Comparison of ENCODE assay signal across 9 cellular contexts in genomic region chr20:46894971-46895905, GRCh38. TPM values are rescaled to one million over a fixed set of nuclear protein-coding genes. Genes with fewer than 3 reads are reported as not detected.
A peak's percentile ranks its signal among the peaks of the same experiment; 100 is the strongest.
DNase-seq lines count a peak whose midpoint lies in the region; ATAC-seq and TF ChIP-seq lines count a peak whose summit lies in the region.
"Had no signal": no experiment of that assay in that cellular context is flagged by ENCODE, and none has a peak within 500 bp of the region (broad histone marks: within the 10 kb centered on the region; RNA-seq: fewer than 3 reads in every experiment).

No MANE protein-coding gene starts in this region.

- intact Hi-C loops in activated B cell treated with CpG ODN at 0.5 μM for 24 hours (cut with micrococcal nuclease) = no loop called here
- intact Hi-C loops in spleen (cut with DNase I; ENCODE audit: low total_unique reads) = no loop called here

- 3 to 6% (median 3%) methylated on average over 26 to 65 of the region's 65 CpGs for WGBS in spleen, 5 donors

- peaks cover 3% of the 10 kb centered on the region for H3K9me3 Mint-ChIP-seq in activated B cell treated with CpG ODN at 0.5 μM for 24 hours

- ATAC-seq in activated B cell treated with CpG ODN at 0.5 μM for 24 hours (ENCODE audit: low read depth) (no peak), HG02970 (IDR thresholded peaks at IDR 0.05; ENCODE audit: low FRiP score, unreplicated experiment) (no peak), HG03457 (IDR thresholded peaks at IDR 0.05; ENCODE audit: unreplicated experiment) (no peak)
- ATAC-seq: left lung had no signal

- H3K9me3 ChIP-seq in HUES6 (ENCODE audit: control insufficient read depth, insufficient read depth, low read depth, low read length) (peaks cover 5% of the 10 kb centered on the region; the same call in 1 of the 2 replicates), iPS-18a (ENCODE audit: control insufficient read depth, low read depth, low read length) (no peaks in the 10 kb centered on the region), spleen (peaks cover 0 to 11% (median 0%) of the 10 kb centered on the region in 8 donors)

- H3K36me3 ChIP-seq in HUES6 (ENCODE audit: control insufficient read depth, insufficient read depth, low read length) (no peaks in the 10 kb centered on the region), iPS-18a (ENCODE audit: control insufficient read depth, low read depth, low read length) (no peaks in the 10 kb centered on the region), spleen (no peaks in the 10 kb centered on the region)
- H3K36me3 ChIP-seq: left lung had no signal

- H3K36me3 Mint-ChIP-seq in activated B cell treated with CpG ODN at 0.5 μM for 24 hours (ENCODE audit: low read depth) = no peaks in the 10 kb centered on the region

- POLR2A ChIA-PET in activated B cell treated with CpG ODN at 0.5 μM for 24 hours (lab: Charles Lee) = no interaction called here

- H3K4me3 Mint-ChIP-seq in activated B cell treated with CpG ODN at 0.5 μM for 24 hours = peak overlapping the region; percentile 60

- H3K4me1 ChIP-seq in HUES6 (ENCODE audit: control insufficient read depth, insufficient read depth, low read length) (0 out of 2 replicates have a peak, but pooled peaks cover 2% of the 10 kb centered on the region), iPS-18a (ENCODE audit: control insufficient read depth, low read depth, low read length) (peaks cover 2% of the 10 kb centered on the region), spleen (peaks cover 0 to 13% (median 0%) of the 10 kb centered on the region in 6 donors)
- H3K4me1 ChIP-seq: left lung had no signal

- H3K9ac ChIP-seq in HUES6 (ENCODE audit: low read length) = no peak overlapping the region
- no peak overlapping the region for H3K9ac ChIP-seq in iPS-18a (ENCODE audit: low read length)

- no peak overlapping the region for H3K27ac Mint-ChIP-seq in activated B cell treated with CpG ODN at 0.5 μM for 24 hours

- TF ChIP-seq POLR2A in spleen (IDR thresholded peaks at IDR 0.05) = no peak

- peaks cover 2% of the 10 kb centered on the region for H3K4me1 Mint-ChIP-seq in activated B cell treated with CpG ODN at 0.5 μM for 24 hours

- H3K27me3 ChIP-seq in HUES6 (ENCODE audit: control insufficient read depth, insufficient read depth, low read length) = peaks cover 63% of the 10 kb centered on the region
- peaks cover 60% of the 10 kb centered on the region for H3K27me3 ChIP-seq in iPS-18a (ENCODE audit: control insufficient read depth, insufficient read depth, low read length)
- H3K27me3 ChIP-seq in spleen (replicated peaks in 1 of 7) = peaks cover 0 to 87% (median 41%) of the 10 kb centered on the region in 7 donors

- TF ChIP-seq CTCF in activated B cell treated with CpG ODN at 0.5 μM for 24 hours (IDR thresholded peaks at IDR 0.05) (no peak), spleen (IDR thresholded peaks at IDR 0.05 in 8 of 11, conservative IDR thresholded peaks at IDR 0.05 in 3 of 11) (peak in 1 of 11 experiments; percentile 5), GM20000 (IDR thresholded peaks at IDR 0.05; ENCODE audit: extremely low read depth, missing control alignments) (no peak)

- CTCF ChIA-PET in activated B cell treated with CpG ODN at 0.5 μM for 24 hours (lab: Charles Lee) = no interaction called here

- H3K27me3 Mint-ChIP-seq in activated B cell treated with CpG ODN at 0.5 μM for 24 hours = peaks cover 53% of the 10 kb centered on the region

- H3K4me3 ChIP-seq in HUES6 (ENCODE audit: low read depth, low read length) (peak overlapping the region; percentile 71), iPS-18a (ENCODE audit: low read length) (peak overlapping the region; percentile 66), spleen (peak overlapping the region in 5 of 8 donors; percentile 13 to 53 (median 24))

- DNase-seq in activated B cell treated with CpG ODN at 0.5 μM for 24 hours = no peak
- no peak for DNase-seq in spleen
- no peak for DNase-seq in activated naive CD4-positive, alpha-beta T cell treated with Interleukin-2 at 50 U/mL for 16 hours
- no peak for DNase-seq in GM20000 (ENCODE audit: low spot score)

- H3K27ac ChIP-seq in HUES6 (ENCODE audit: low read depth, low read length) = no peak overlapping the region
- H3K27ac ChIP-seq in iPS-18a (ENCODE audit: low read length) = no peak overlapping the region
- no peak overlapping the region for H3K27ac ChIP-seq in spleen
- H3K27ac ChIP-seq: left lung had no signal

RNA-seq across cellular contexts. Expression of gene EYA2, which starts 0.6 kb away (rescaled TPM):
- total RNA-seq in activated B cell treated with CpG ODN at 0.5 μM for 24 hours (0.62 and 0.71 TPM in 2 replicates), spleen (under 1 TPM in 6 of 7 donors, not detected in 1; 0.26 to 0.76 (median 0.47) TPM)
- under 1 TPM; 0.50 to 0.61 (median 0.59) TPM for polyA plus RNA-seq in spleen
